In genomic region chr2:200850512-200851256, GRCh38 we compare ENCODE assay signal across 2 cellular contexts.
TF ChIP-seq lines count a peak whose summit lies in the region.

No MANE protein-coding gene starts in this region.

TF ChIP-seq in HEK293, 187 proteins besides CTCF, POLR2A, EP300 and RAD21:
- TF ChIP-seq ZNF660 (tag by site-specific recombination; IDR thresholded peaks at IDR 0.05) (no peak), ZNF146 (tag by site-specific recombination; IDR thresholded peaks at IDR 0.05) (peak; percentile 71), ZNF341 (tag by site-specific recombination; IDR thresholded peaks at IDR 0.05; ENCODE audit: low read depth) (no peak), ZNF76 (tag by site-specific recombination; IDR thresholded peaks at IDR 0.05; ENCODE audit: borderline replicate concordance, low read depth) (no peak)
- TF ChIP-seq, protein P1, sequence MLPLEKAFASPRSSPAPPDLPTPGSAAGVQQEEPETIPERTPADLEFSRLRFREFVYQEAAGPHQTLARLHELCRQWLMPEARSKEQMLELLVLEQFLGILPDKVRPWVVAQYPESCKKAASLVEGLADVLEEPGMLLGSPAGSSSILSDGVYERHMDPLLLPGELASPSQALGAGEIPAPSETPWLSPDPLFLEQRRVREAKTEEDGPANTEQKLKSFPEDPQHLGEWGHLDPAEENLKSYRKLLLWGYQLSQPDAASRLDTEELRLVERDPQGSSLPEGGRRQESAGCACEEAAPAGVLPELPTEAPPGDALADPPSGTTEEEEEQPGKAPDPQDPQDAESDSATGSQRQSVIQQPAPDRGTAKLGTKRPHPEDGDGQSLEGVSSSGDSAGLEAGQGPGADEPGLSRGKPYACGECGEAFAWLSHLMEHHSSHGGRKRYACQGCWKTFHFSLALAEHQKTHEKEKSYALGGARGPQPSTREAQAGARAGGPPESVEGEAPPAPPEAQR (tag by site-specific recombination; IDR thresholded peaks at IDR 0.05) = no peak
TF ChIP-seq in HEK293: peak in this region for 1.

TF ChIP-seq in K562, 482 proteins besides CTCF, POLR2A, EP300 and RAD21 (continues in another document):
- TF ChIP-seq EP400 (IDR thresholded peaks at IDR 0.05) = peak; percentile 51; the same call in 1 of the 2 replicates
- TF ChIP-seq MYNN (IDR thresholded peaks at IDR 0.05) = 0 out of 2 replicates have a peak, but pooled peaks have one; percentile 14
- TF ChIP-seq MYNN (CRISPR knock-in tag; IDR thresholded peaks at IDR 0.05) = no peak
- TF ChIP-seq POLR2H (tag; IDR thresholded peaks at IDR 0.05; ENCODE audit: low read depth) = no peak
- TF ChIP-seq, protein P2, sequence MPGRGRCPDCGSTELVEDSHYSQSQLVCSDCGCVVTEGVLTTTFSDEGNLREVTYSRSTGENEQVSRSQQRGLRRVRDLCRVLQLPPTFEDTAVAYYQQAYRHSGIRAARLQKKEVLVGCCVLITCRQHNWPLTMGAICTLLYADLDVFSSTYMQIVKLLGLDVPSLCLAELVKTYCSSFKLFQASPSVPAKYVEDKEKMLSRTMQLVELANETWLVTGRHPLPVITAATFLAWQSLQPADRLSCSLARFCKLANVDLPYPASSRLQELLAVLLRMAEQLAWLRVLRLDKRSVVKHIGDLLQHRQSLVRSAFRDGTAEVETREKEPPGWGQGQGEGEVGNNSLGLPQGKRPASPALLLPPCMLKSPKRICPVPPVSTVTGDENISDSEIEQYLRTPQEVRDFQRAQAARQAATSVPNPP (IDR thresholded peaks at IDR 0.05; ENCODE audit: borderline replicate concordance, insufficient read depth, insufficient read length) = no peak
- TF ChIP-seq, protein P3, sequence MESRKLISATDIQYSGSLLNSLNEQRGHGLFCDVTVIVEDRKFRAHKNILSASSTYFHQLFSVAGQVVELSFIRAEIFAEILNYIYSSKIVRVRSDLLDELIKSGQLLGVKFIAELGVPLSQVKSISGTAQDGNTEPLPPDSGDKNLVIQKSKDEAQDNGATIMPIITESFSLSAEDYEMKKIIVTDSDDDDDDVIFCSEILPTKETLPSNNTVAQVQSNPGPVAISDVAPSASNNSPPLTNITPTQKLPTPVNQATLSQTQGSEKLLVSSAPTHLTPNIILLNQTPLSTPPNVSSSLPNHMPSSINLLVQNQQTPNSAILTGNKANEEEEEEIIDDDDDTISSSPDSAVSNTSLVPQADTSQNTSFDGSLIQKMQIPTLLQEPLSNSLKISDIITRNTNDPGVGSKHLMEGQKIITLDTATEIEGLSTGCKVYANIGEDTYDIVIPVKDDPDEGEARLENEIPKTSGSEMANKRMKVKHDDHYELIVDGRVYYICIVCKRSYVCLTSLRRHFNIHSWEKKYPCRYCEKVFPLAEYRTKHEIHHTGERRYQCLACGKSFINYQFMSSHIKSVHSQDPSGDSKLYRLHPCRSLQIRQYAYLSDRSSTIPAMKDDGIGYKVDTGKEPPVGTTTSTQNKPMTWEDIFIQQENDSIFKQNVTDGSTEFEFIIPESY (CRISPR knock-in tag; IDR thresholded peaks at IDR 0.05) = no peak
- TF ChIP-seq, protein P4, sequence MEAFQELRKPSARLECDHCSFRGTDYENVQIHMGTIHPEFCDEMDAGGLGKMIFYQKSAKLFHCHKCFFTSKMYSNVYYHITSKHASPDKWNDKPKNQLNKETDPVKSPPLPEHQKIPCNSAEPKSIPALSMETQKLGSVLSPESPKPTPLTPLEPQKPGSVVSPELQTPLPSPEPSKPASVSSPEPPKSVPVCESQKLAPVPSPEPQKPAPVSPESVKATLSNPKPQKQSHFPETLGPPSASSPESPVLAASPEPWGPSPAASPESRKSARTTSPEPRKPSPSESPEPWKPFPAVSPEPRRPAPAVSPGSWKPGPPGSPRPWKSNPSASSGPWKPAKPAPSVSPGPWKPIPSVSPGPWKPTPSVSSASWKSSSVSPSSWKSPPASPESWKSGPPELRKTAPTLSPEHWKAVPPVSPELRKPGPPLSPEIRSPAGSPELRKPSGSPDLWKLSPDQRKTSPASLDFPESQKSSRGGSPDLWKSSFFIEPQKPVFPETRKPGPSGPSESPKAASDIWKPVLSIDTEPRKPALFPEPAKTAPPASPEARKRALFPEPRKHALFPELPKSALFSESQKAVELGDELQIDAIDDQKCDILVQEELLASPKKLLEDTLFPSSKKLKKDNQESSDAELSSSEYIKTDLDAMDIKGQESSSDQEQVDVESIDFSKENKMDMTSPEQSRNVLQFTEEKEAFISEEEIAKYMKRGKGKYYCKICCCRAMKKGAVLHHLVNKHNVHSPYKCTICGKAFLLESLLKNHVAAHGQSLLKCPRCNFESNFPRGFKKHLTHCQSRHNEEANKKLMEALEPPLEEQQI (IDR thresholded peaks at IDR 0.05) = no peak
- peak; percentile 80 for TF ChIP-seq MYC (IDR thresholded peaks at IDR 0.05; ENCODE audit: low read depth, low read length)
- no peak for TF ChIP-seq MYC (CRISPR knock-in tag; IDR thresholded peaks at IDR 0.05; ENCODE audit: borderline replicate concordance, low read depth)
- no peak for TF ChIP-seq ZNF24 (IDR thresholded peaks at IDR 0.05)
- TF ChIP-seq ZNF740 (CRISPR knock-in tag; IDR thresholded peaks at IDR 0.05) = no peak
- TF ChIP-seq ZNF740 (tag; IDR thresholded peaks at IDR 0.05) = no peak
- TF ChIP-seq L3MBTL2 (IDR thresholded peaks at IDR 0.05) = peak; percentile 60
- peak in 1 of 2 experiments; percentile 41 for TF ChIP-seq E2F6 (IDR thresholded peaks at IDR 0.05; ENCODE audit: borderline replicate concordance in 1 of 2, extremely low read depth in 1 of 2, insufficient read depth in 1 of 2, insufficient read length in 1 of 2, low read depth in 1 of 2, low read length in 1 of 2, poor library complexity in 1 of 2, severe bottlenecking in 1 of 2)
- TF ChIP-seq, protein P5, sequence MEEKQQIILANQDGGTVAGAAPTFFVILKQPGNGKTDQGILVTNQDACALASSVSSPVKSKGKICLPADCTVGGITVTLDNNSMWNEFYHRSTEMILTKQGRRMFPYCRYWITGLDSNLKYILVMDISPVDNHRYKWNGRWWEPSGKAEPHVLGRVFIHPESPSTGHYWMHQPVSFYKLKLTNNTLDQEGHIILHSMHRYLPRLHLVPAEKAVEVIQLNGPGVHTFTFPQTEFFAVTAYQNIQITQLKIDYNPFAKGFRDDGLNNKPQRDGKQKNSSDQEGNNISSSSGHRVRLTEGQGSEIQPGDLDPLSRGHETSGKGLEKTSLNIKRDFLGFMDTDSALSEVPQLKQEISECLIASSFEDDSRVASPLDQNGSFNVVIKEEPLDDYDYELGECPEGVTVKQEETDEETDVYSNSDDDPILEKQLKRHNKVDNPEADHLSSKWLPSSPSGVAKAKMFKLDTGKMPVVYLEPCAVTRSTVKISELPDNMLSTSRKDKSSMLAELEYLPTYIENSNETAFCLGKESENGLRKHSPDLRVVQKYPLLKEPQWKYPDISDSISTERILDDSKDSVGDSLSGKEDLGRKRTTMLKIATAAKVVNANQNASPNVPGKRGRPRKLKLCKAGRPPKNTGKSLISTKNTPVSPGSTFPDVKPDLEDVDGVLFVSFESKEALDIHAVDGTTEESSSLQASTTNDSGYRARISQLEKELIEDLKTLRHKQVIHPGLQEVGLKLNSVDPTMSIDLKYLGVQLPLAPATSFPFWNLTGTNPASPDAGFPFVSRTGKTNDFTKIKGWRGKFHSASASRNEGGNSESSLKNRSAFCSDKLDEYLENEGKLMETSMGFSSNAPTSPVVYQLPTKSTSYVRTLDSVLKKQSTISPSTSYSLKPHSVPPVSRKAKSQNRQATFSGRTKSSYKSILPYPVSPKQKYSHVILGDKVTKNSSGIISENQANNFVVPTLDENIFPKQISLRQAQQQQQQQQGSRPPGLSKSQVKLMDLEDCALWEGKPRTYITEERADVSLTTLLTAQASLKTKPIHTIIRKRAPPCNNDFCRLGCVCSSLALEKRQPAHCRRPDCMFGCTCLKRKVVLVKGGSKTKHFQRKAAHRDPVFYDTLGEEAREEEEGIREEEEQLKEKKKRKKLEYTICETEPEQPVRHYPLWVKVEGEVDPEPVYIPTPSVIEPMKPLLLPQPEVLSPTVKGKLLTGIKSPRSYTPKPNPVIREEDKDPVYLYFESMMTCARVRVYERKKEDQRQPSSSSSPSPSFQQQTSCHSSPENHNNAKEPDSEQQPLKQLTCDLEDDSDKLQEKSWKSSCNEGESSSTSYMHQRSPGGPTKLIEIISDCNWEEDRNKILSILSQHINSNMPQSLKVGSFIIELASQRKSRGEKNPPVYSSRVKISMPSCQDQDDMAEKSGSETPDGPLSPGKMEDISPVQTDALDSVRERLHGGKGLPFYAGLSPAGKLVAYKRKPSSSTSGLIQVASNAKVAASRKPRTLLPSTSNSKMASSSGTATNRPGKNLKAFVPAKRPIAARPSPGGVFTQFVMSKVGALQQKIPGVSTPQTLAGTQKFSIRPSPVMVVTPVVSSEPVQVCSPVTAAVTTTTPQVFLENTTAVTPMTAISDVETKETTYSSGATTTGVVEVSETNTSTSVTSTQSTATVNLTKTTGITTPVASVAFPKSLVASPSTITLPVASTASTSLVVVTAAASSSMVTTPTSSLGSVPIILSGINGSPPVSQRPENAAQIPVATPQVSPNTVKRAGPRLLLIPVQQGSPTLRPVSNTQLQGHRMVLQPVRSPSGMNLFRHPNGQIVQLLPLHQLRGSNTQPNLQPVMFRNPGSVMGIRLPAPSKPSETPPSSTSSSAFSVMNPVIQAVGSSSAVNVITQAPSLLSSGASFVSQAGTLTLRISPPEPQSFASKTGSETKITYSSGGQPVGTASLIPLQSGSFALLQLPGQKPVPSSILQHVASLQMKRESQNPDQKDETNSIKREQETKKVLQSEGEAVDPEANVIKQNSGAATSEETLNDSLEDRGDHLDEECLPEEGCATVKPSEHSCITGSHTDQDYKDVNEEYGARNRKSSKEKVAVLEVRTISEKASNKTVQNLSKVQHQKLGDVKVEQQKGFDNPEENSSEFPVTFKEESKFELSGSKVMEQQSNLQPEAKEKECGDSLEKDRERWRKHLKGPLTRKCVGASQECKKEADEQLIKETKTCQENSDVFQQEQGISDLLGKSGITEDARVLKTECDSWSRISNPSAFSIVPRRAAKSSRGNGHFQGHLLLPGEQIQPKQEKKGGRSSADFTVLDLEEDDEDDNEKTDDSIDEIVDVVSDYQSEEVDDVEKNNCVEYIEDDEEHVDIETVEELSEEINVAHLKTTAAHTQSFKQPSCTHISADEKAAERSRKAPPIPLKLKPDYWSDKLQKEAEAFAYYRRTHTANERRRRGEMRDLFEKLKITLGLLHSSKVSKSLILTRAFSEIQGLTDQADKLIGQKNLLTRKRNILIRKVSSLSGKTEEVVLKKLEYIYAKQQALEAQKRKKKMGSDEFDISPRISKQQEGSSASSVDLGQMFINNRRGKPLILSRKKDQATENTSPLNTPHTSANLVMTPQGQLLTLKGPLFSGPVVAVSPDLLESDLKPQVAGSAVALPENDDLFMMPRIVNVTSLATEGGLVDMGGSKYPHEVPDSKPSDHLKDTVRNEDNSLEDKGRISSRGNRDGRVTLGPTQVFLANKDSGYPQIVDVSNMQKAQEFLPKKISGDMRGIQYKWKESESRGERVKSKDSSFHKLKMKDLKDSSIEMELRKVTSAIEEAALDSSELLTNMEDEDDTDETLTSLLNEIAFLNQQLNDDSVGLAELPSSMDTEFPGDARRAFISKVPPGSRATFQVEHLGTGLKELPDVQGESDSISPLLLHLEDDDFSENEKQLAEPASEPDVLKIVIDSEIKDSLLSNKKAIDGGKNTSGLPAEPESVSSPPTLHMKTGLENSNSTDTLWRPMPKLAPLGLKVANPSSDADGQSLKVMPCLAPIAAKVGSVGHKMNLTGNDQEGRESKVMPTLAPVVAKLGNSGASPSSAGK (IDR thresholded peaks at IDR 0.05) = 0 out of 2 replicates have a peak, but pooled peaks have one; percentile 45
- no peak for TF ChIP-seq SREBF2 (CRISPR knock-in tag; IDR thresholded peaks at IDR 0.05)
- TF ChIP-seq SAFB2 (IDR thresholded peaks at IDR 0.05; ENCODE audit: borderline replicate concordance, low read depth, low read length, severe bottlenecking) = no peak
- TF ChIP-seq ZFX (CRISPR knock-in tag; IDR thresholded peaks at IDR 0.05) = no peak
- TF ChIP-seq ASH1L (IDR thresholded peaks at IDR 0.05; ENCODE audit: borderline replicate concordance, low read depth, partially characterized antibody) = no peak
- TF ChIP-seq ZNF584 (CRISPR knock-in tag; IDR thresholded peaks at IDR 0.05; ENCODE audit: low read depth) = no peak
- TF ChIP-seq, protein P6, sequence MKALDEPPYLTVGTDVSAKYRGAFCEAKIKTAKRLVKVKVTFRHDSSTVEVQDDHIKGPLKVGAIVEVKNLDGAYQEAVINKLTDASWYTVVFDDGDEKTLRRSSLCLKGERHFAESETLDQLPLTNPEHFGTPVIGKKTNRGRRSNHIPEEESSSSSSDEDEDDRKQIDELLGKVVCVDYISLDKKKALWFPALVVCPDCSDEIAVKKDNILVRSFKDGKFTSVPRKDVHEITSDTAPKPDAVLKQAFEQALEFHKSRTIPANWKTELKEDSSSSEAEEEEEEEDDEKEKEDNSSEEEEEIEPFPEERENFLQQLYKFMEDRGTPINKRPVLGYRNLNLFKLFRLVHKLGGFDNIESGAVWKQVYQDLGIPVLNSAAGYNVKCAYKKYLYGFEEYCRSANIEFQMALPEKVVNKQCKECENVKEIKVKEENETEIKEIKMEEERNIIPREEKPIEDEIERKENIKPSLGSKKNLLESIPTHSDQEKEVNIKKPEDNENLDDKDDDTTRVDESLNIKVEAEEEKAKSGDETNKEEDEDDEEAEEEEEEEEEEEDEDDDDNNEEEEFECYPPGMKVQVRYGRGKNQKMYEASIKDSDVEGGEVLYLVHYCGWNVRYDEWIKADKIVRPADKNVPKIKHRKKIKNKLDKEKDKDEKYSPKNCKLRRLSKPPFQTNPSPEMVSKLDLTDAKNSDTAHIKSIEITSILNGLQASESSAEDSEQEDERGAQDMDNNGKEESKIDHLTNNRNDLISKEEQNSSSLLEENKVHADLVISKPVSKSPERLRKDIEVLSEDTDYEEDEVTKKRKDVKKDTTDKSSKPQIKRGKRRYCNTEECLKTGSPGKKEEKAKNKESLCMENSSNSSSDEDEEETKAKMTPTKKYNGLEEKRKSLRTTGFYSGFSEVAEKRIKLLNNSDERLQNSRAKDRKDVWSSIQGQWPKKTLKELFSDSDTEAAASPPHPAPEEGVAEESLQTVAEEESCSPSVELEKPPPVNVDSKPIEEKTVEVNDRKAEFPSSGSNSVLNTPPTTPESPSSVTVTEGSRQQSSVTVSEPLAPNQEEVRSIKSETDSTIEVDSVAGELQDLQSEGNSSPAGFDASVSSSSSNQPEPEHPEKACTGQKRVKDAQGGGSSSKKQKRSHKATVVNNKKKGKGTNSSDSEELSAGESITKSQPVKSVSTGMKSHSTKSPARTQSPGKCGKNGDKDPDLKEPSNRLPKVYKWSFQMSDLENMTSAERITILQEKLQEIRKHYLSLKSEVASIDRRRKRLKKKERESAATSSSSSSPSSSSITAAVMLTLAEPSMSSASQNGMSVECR (CRISPR knock-in tag; IDR thresholded peaks at IDR 0.05) = no peak
- no peak for TF ChIP-seq FIP1L1 (IDR thresholded peaks at IDR 0.05; ENCODE audit: low read depth, low read length, poor library complexity, severe bottlenecking)
